Comparison of ENCODE assay signal across 37 cellular contexts in genomic region chr9:36854034-36854433, GRCh38.
"Had no signal": no experiment of that assay in that cellular context is flagged by ENCODE, and none has a peak within 500 bp of the region (broad histone marks: within the 10 kb centered on the region; RNA-seq: fewer than 3 reads in every experiment).

No MANE protein-coding gene starts in this region.

- H3K27me3 ChIP-seq: adrenal gland, ascending aorta, body of pancreas, breast epithelium had no signal

- H3K4me3 Mint-ChIP-seq: activated naive CD4-positive, alpha-beta T cell treated with anti-CD3 and anti-CD28 coated beads for 36 hours; activated naive CD4-positive, alpha-beta T cell treated with anti-CD3 and anti-CD28 coated beads, Interleukin-2, amount 10 ng/mL, durations not matched to agents 7 days and 5 days; activated naive CD4-positive, alpha-beta T cell treated with anti-CD3 and anti-CD28 coated beads, Interleukin-2, amount 50 U/mL, for 24 hours; activated naive CD8-positive, alpha-beta T cell; activated naive CD8-positive, alpha-beta T cell treated with anti-CD3 and anti-CD28 coated beads for 36 hours; activated naive CD8-positive, alpha-beta T cell treated with anti-CD3 and anti-CD28 coated beads, Interleukin-2, amount 10 ng/mL, durations not matched to agents 7 days and 5 days; activated naive CD8-positive, alpha-beta T cell treated with anti-CD3 and anti-CD28 coated beads, Interleukin-2, amount 50 U/mL, for 24 hours; activated T-cell treated with anti-CD3 and anti-CD28 coated beads, Interleukin-2, amount 50 U/mL, for 24 hours; activated T-cell treated with anti-CD3 and anti-CD28 coated beads, Interleukin-2, amount 50 U/mL, for 4 hours; activated T-cell treated with anti-CD3 and anti-CD28 coated beads, Interleukin-2, amount 50 U/mL, for 72 hours; activated T-helper 1 cell treated with anti-CD3 and anti-CD28 coated beads, Interleukin-12 subunit alpha, Interleukin-12 subunit beta, Interleukin-2, Interleukin-4 antibody, amounts not matched to agents 30 ng/mL and 10 ng/mL and 1 ng/mL, durations not matched to agents 14 hours and 24 hours and 36 hours; activated T-helper 17 cell treated with anti-CD3 and anti-CD28 coated beads, Interleukin-2, amount 50 U/mL, for 72 hours; brain; central memory CD8-positive, alpha-beta T cell had no signal

- H3K27ac Mint-ChIP-seq: activated naive CD4-positive, alpha-beta T cell treated with anti-CD3 and anti-CD28 coated beads for 36 hours; activated naive CD4-positive, alpha-beta T cell treated with anti-CD3 and anti-CD28 coated beads, Interleukin-2, amount 10 ng/mL, durations not matched to agents 7 days and 5 days; activated naive CD4-positive, alpha-beta T cell treated with anti-CD3 and anti-CD28 coated beads, Interleukin-2, amount 50 U/mL, for 24 hours; activated naive CD4-positive, alpha-beta T cell treated with anti-CD3 and anti-CD28 coated beads, Interleukin-2, amount 50 U/mL, for 72 hours; activated naive CD8-positive, alpha-beta T cell; activated naive CD8-positive, alpha-beta T cell treated with anti-CD3 and anti-CD28 coated beads for 36 hours; activated naive CD8-positive, alpha-beta T cell treated with anti-CD3 and anti-CD28 coated beads, Interleukin-2, amount 10 ng/mL, durations not matched to agents 7 days and 5 days; activated naive CD8-positive, alpha-beta T cell treated with anti-CD3 and anti-CD28 coated beads, Interleukin-2, amount 50 U/mL, for 24 hours; activated T-cell treated with anti-CD3 and anti-CD28 coated beads, Interleukin-2, amount 50 U/mL, for 24 hours; activated T-cell treated with anti-CD3 and anti-CD28 coated beads, Interleukin-2, amount 50 U/mL, for 72 hours; activated T-helper 1 cell treated with anti-CD3 and anti-CD28 coated beads, Interleukin-12 subunit alpha, Interleukin-12 subunit beta, Interleukin-2, Interleukin-4 antibody, amounts not matched to agents 30 ng/mL and 10 ng/mL and 1 ng/mL, durations not matched to agents 14 hours and 24 hours and 36 hours; activated T-helper 17 cell treated with anti-CD3 and anti-CD28 coated beads, Interleukin-2, amount 50 U/mL, for 72 hours; activated T-helper 2 cell treated with anti-CD3 and anti-CD28 coated beads, Interferon-gamma antibody, Interleukin-2, Interleukin-4, amounts not matched to agents 10 μg/mL and 5 μg/mL and 100 μg/mL, durations not matched to agents 14 hours and 24 hours and 36 hours; brain had no signal

- H3K36me3 Mint-ChIP-seq: activated naive CD4-positive, alpha-beta T cell treated with anti-CD3 and anti-CD28 coated beads, Interleukin-2, amount 10 ng/mL, durations not matched to agents 7 days and 5 days; activated naive CD4-positive, alpha-beta T cell treated with anti-CD3 and anti-CD28 coated beads, Interleukin-2, amount 50 U/mL, for 24 hours; activated naive CD4-positive, alpha-beta T cell treated with anti-CD3 and anti-CD28 coated beads, Interleukin-2, amount 50 U/mL, for 72 hours; activated naive CD8-positive, alpha-beta T cell; activated naive CD8-positive, alpha-beta T cell treated with anti-CD3 and anti-CD28 coated beads for 36 hours; activated naive CD8-positive, alpha-beta T cell treated with anti-CD3 and anti-CD28 coated beads, Interleukin-2, amount 10 ng/mL, durations not matched to agents 7 days and 5 days; brain had no signal

- FAIRE-seq: astrocyte had no signal

- H3K9me3 Mint-ChIP-seq: activated naive CD4-positive, alpha-beta T cell treated with anti-CD3 and anti-CD28 coated beads for 36 hours; activated naive CD4-positive, alpha-beta T cell treated with anti-CD3 and anti-CD28 coated beads, Interleukin-2, amount 10 ng/mL, durations not matched to agents 7 days and 5 days; activated naive CD4-positive, alpha-beta T cell treated with anti-CD3 and anti-CD28 coated beads, Interleukin-2, amount 50 U/mL, for 24 hours; activated naive CD4-positive, alpha-beta T cell treated with anti-CD3 and anti-CD28 coated beads, Interleukin-2, amount 50 U/mL, for 72 hours; activated naive CD8-positive, alpha-beta T cell treated with anti-CD3 and anti-CD28 coated beads for 36 hours; activated naive CD8-positive, alpha-beta T cell treated with anti-CD3 and anti-CD28 coated beads, Interleukin-2, amount 10 ng/mL, durations not matched to agents 7 days and 5 days; activated naive CD8-positive, alpha-beta T cell treated with anti-CD3 and anti-CD28 coated beads, Interleukin-2, amount 50 U/mL, for 24 hours; activated T-cell treated with anti-CD3 and anti-CD28 coated beads, Interleukin-2, amount 50 U/mL, for 24 hours; activated T-cell treated with anti-CD3 and anti-CD28 coated beads, Interleukin-2, amount 50 U/mL, for 4 hours; activated T-cell treated with anti-CD3 and anti-CD28 coated beads, Interleukin-2, amount 50 U/mL, for 72 hours; activated T-helper 1 cell treated with anti-CD3 and anti-CD28 coated beads, Interleukin-12 subunit alpha, Interleukin-12 subunit beta, Interleukin-2, Interleukin-4 antibody, amounts not matched to agents 30 ng/mL and 10 ng/mL and 1 ng/mL, durations not matched to agents 14 hours and 24 hours and 36 hours; activated T-helper 17 cell treated with anti-CD3 and anti-CD28 coated beads, Interleukin-2, amount 50 U/mL, for 72 hours; activated T-helper 2 cell treated with anti-CD3 and anti-CD28 coated beads, Interferon-gamma antibody, Interleukin-2, Interleukin-4, amounts not matched to agents 10 μg/mL and 5 μg/mL and 100 μg/mL, durations not matched to agents 14 hours and 24 hours and 36 hours; central memory CD8-positive, alpha-beta T cell had no signal

- H3K4me1 ChIP-seq: adrenal gland, ascending aorta, body of pancreas, breast epithelium had no signal

- DNase-seq: activated effector memory CD4-positive, alpha-beta T cell treated with anti-CD3 and anti-CD28 coated beads, Interleukin-2, amount 50 U/mL, for 16 hours; activated effector memory CD4-positive, alpha-beta T cell treated with Interleukin-2 at 50 U/mL for 16 hours; activated gamma-delta T cell; activated gamma-delta T cell treated with Interleukin-2 at 50 U/mL for 16 hours; activated naive CD4-positive, alpha-beta T cell; activated naive CD4-positive, alpha-beta T cell treated with anti-CD3 and anti-CD28 coated beads for 36 hours; activated naive CD4-positive, alpha-beta T cell treated with anti-CD3 and anti-CD28 coated beads, Interleukin-2, amount 10 ng/mL, durations not matched to agents 7 days and 5 days; activated naive CD4-positive, alpha-beta T cell treated with anti-CD3 and anti-CD28 coated beads, Interleukin-2, amount 50 U/mL, for 16 hours; activated naive CD4-positive, alpha-beta T cell treated with Interleukin-2 at 50 U/mL for 16 hours; activated naive CD8-positive, alpha-beta T cell treated with anti-CD3 and anti-CD28 coated beads for 36 hours; activated naive CD8-positive, alpha-beta T cell treated with anti-CD3 and anti-CD28 coated beads, Interleukin-2, amount 10 ng/mL, durations not matched to agents 7 days and 5 days; activated naive CD8-positive, alpha-beta T cell treated with anti-CD3 and anti-CD28 coated beads, Interleukin-2, amount 50 U/mL, for 24 hours; activated T-cell treated with anti-CD3 and anti-CD28 coated beads, Interleukin-2, amount 50 U/mL, for 24 hours; activated T-cell treated with anti-CD3 and anti-CD28 coated beads, Interleukin-2, amount 50 U/mL, for 4 hours; activated T-cell treated with anti-CD3 and anti-CD28 coated beads, Interleukin-2, amount 50 U/mL, for 48 hours; activated T-cell treated with anti-CD3 and anti-CD28 coated beads, Interleukin-2, amount 50 U/mL, for 72 hours; adrenal gland; amniotic stem cell; amygdala; anterior cingulate cortex; body of pancreas; brain microvascular endothelial cell; caudate nucleus; central memory CD4-positive, alpha-beta T cell; cerebellar nuclear complex had no signal

- ATAC-seq: activated naive CD4-positive, alpha-beta T cell treated with anti-CD3 and anti-CD28 coated beads, Interleukin-2, amount 50 U/mL, for 72 hours; activated naive CD8-positive, alpha-beta T cell treated with anti-CD3 and anti-CD28 coated beads, Interleukin-2, amount 50 U/mL, for 24 hours; activated T-cell treated with anti-CD3 and anti-CD28 coated beads, Interleukin-2, amount 50 U/mL, for 4 hours; activated T-cell treated with anti-CD3 and anti-CD28 coated beads, Interleukin-2, amount 50 U/mL, for 72 hours; activated T-helper 17 cell treated with anti-CD3 and anti-CD28 coated beads, Interleukin-2, amount 50 U/mL, for 72 hours; body of pancreas had no signal

- H3K27me3 Mint-ChIP-seq: activated naive CD4-positive, alpha-beta T cell treated with anti-CD3 and anti-CD28 coated beads, Interleukin-2, amount 50 U/mL, for 24 hours; activated naive CD8-positive, alpha-beta T cell; activated naive CD8-positive, alpha-beta T cell treated with anti-CD3 and anti-CD28 coated beads for 36 hours; activated naive CD8-positive, alpha-beta T cell treated with anti-CD3 and anti-CD28 coated beads, Interleukin-2, amount 50 U/mL, for 24 hours; activated T-helper 17 cell treated with anti-CD3 and anti-CD28 coated beads, Interleukin-2, amount 50 U/mL, for 72 hours had no signal

- H3K27ac ChIP-seq: adrenal gland, ascending aorta, body of pancreas, brain microvascular endothelial cell, breast epithelium, cardiac muscle cell had no signal

- H3K4me3 ChIP-seq: adrenal gland, ascending aorta, body of pancreas, breast epithelium, cardiac muscle cell had no signal

- H3K36me3 ChIP-seq: adrenal gland, ascending aorta, brain microvascular endothelial cell, breast epithelium, cardiac muscle cell had no signal
